In the genomic region with DNA sequence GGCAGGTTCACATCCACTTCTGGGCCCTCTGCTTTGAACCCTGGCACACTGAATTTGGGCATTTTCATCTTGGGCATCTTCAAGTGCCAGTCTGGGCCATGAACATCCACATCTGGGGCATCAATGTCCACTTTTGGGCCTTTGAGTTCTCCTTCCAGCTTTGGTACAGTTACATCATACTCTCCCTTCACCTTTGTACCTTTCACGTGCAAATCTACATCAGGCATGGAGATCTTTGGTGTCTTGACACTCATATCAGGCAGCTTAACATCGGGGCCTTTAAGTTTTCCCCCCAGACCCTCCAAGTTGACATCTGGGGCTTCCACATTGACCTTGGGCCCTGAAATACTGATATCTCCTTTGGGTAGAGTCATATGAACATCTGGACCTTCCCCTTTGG, we compare ENCODE assay signal across 1 cellular context.
TF ChIP-seq lines count a peak whose summit lies in the region.

No MANE protein-coding gene starts in this region.

TF ChIP-seq in HepG2, 621 proteins besides CTCF, POLR2A, EP300 and RAD21:
- TF ChIP-seq HNF4A (CRISPR knock-in tag; IDR thresholded peaks at IDR 0.05): 0 out of 2 replicates have a peak, but pooled peaks have one; percentile 16
- TF ChIP-seq PAX8 (CRISPR knock-in tag; IDR thresholded peaks at IDR 0.05; ENCODE audit: borderline replicate concordance): no peak
- TF ChIP-seq, protein P1, sequence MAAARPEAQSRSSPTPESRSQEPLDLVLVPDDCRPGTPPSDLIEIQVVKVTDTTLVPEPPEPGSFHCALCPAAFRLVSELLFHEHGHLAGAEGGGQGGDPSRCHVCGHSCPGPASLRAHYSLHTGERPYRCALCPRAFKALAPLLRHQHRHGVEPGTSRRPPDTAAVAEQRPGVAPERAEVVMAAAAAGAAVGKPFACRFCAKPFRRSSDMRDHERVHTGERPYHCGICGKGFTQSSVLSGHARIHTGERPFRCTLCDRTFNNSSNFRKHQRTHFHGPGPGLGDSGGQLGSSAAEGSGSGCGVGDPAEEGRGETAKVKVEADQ (CRISPR knock-in tag; IDR thresholded peaks at IDR 0.05; ENCODE audit: borderline replicate concordance): no peak
- peak; percentile 54; the same call in 1 of the 2 replicates for TF ChIP-seq BHLHE40 (IDR thresholded peaks at IDR 0.05; ENCODE audit: low read length)
TF ChIP-seq in HepG2: peak in this region for 2.
